ENCODE assay signal across 36 cellular contexts in genomic region chr7:71504697-71505441, GRCh38.
"Had no signal": no experiment of that assay in that cellular context is flagged by ENCODE, and none has a peak within 500 bp of the region (broad histone marks: within the 10 kb centered on the region; RNA-seq: fewer than 3 reads in every experiment).

No MANE protein-coding gene starts in this region.

- H3K27me3 Mint-ChIP-seq: activated CD4-positive, alpha-beta memory T cell treated with anti-CD3 and anti-CD28 coated beads, Interleukin-2, amount 10 ng/mL, durations not matched to agents 7 days and 5 days; activated CD8-positive, alpha-beta memory T cell treated with anti-CD3 and anti-CD28 coated beads, Interleukin-2, amount 10 ng/mL, durations not matched to agents 7 days and 5 days; activated naive CD4-positive, alpha-beta T cell treated with anti-CD3 and anti-CD28 coated beads, Interleukin-2, amount 10 ng/mL, durations not matched to agents 7 days and 5 days; activated naive CD8-positive, alpha-beta T cell; activated naive CD8-positive, alpha-beta T cell treated with anti-CD3 and anti-CD28 coated beads, Interleukin-2, amount 50 U/mL, for 24 hours; central memory CD8-positive, alpha-beta T cell had no signal

- H3K9me3 ChIP-seq: MG63 had no signal

- H3K4me3 Mint-ChIP-seq: activated CD4-positive, alpha-beta memory T cell treated with anti-CD3 and anti-CD28 coated beads, Interleukin-2, amount 10 ng/mL, durations not matched to agents 7 days and 5 days; activated CD8-positive, alpha-beta memory T cell treated with anti-CD3 and anti-CD28 coated beads, Interleukin-2, amount 10 ng/mL, durations not matched to agents 7 days and 5 days; activated naive CD4-positive, alpha-beta T cell treated with anti-CD3 and anti-CD28 coated beads, Interleukin-2, amount 10 ng/mL, durations not matched to agents 7 days and 5 days; activated naive CD8-positive, alpha-beta T cell; activated naive CD8-positive, alpha-beta T cell treated with anti-CD3 and anti-CD28 coated beads, Interleukin-2, amount 50 U/mL, for 24 hours; central memory CD8-positive, alpha-beta T cell had no signal

- H3K27me3 ChIP-seq: MG63 had no signal

- H3K27ac Mint-ChIP-seq: activated CD4-positive, alpha-beta memory T cell treated with anti-CD3 and anti-CD28 coated beads, Interleukin-2, amount 10 ng/mL, durations not matched to agents 7 days and 5 days; activated CD8-positive, alpha-beta memory T cell treated with anti-CD3 and anti-CD28 coated beads, Interleukin-2, amount 10 ng/mL, durations not matched to agents 7 days and 5 days; activated naive CD4-positive, alpha-beta T cell treated with anti-CD3 and anti-CD28 coated beads, Interleukin-2, amount 10 ng/mL, durations not matched to agents 7 days and 5 days; activated naive CD8-positive, alpha-beta T cell; activated naive CD8-positive, alpha-beta T cell treated with anti-CD3 and anti-CD28 coated beads, Interleukin-2, amount 50 U/mL, for 24 hours had no signal

- H3K4me1 Mint-ChIP-seq: activated CD4-positive, alpha-beta memory T cell treated with anti-CD3 and anti-CD28 coated beads, Interleukin-2, amount 10 ng/mL, durations not matched to agents 7 days and 5 days; activated CD8-positive, alpha-beta memory T cell treated with anti-CD3 and anti-CD28 coated beads, Interleukin-2, amount 10 ng/mL, durations not matched to agents 7 days and 5 days; activated naive CD4-positive, alpha-beta T cell treated with anti-CD3 and anti-CD28 coated beads, Interleukin-2, amount 10 ng/mL, durations not matched to agents 7 days and 5 days; activated naive CD8-positive, alpha-beta T cell treated with anti-CD3 and anti-CD28 coated beads, Interleukin-2, amount 50 U/mL, for 24 hours; central memory CD8-positive, alpha-beta T cell had no signal

- H3K4me2 ChIP-seq: PC-9 had no signal

- H3K4me3 ChIP-seq: cardiac muscle cell, MG63, PC-9 had no signal

- H3K36me3 Mint-ChIP-seq: activated CD8-positive, alpha-beta memory T cell treated with anti-CD3 and anti-CD28 coated beads, Interleukin-2, amount 10 ng/mL, durations not matched to agents 7 days and 5 days; activated naive CD4-positive, alpha-beta T cell treated with anti-CD3 and anti-CD28 coated beads, Interleukin-2, amount 10 ng/mL, durations not matched to agents 7 days and 5 days; activated naive CD8-positive, alpha-beta T cell had no signal

- H2AFZ ChIP-seq: PC-9 had no signal

- H3K27ac ChIP-seq: cardiac muscle cell, PC-9, RWPE1, VCaP had no signal

- H3K36me3 ChIP-seq: cardiac muscle cell, MG63 had no signal

- DNase-seq: activated CD4-positive, alpha-beta memory T cell treated with anti-CD3 and anti-CD28 coated beads, Interleukin-2, amount 10 ng/mL, durations not matched to agents 7 days and 5 days; activated CD4-positive, alpha-beta T cell treated with anti-CD3 and anti-CD28 coated beads for 1 hour; activated CD4-positive, alpha-beta T cell treated with anti-CD3 and anti-CD28 coated beads for 48 hours; activated CD4-positive, CD25-positive, alpha-beta regulatory T cell; activated CD8-positive, alpha-beta memory T cell treated with anti-CD3 and anti-CD28 coated beads for 24 hours; activated CD8-positive, alpha-beta memory T cell treated with anti-CD3 and anti-CD28 coated beads, Interleukin-2, amount 10 ng/mL, durations not matched to agents 7 days and 5 days; activated CD8-positive, alpha-beta memory T cell treated with anti-CD3 and anti-CD28 coated beads, Interleukin-2, amount 50 U/mL, for 48 hours; activated effector memory CD4-positive, alpha-beta T cell treated with Interleukin-2 at 50 U/mL for 16 hours; activated naive CD4-positive, alpha-beta T cell treated with anti-CD3 and anti-CD28 coated beads, Interleukin-2, amount 10 ng/mL, durations not matched to agents 7 days and 5 days; activated naive CD8-positive, alpha-beta T cell treated with anti-CD3 and anti-CD28 coated beads, Interleukin-2, amount 50 U/mL, for 24 hours; activated T-cell treated with anti-CD3 and anti-CD28 coated beads, Interleukin-2, amount 50 U/mL, for 48 hours; aorta; Kasumi-1; KG1; MG63; NCI-H1048; NCI-H1105 treated with DMSO at 0.1 percent for 48 hours; NCI-H146; NCI-H187; NCI-H2081; NCI-H2171 treated with DMSO at 0.1 percent for 48 hours; NCI-H2227 treated with DMSO at 0.1 percent for 48 hours; NCI-H446; NCI-H524; NCI-H69; NK-92 treated with Interleukin-12 subunit alpha and Interleukin-12 subunit beta, amount 100 ng/mL, for 24 hours; PC-9; SW 1271; T-helper 1 cell; T-helper 2 cell; T-helper 9 cell had no signal
